Comparison of ENCODE assay signal across 18 cellular contexts in the genomic region with DNA sequence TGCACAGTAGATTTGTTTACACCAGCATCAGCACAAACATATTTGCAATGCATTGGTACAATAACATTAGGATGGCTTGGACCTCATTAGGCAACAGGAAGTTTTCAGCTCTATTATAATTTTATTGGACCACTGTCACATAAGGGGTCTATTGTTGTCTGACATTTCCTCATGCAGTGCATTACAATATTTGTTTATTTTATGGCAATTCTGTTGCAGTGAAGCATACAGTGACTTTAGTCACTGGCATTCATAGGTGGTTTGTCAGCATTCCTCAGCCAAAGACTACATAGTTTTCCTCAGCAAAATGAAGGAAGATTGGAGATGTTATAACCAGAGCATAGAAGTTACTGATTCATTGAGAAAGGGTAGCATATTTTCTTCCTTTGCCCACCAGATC.
DNase-seq lines count a peak whose midpoint lies in the region; ATAC-seq, FAIRE-seq and TF ChIP-seq lines count a peak whose summit lies in the region.
"Had no signal": no experiment of that assay in that cellular context is flagged by ENCODE, and none has a peak within 500 bp of the region (broad histone marks: within the 10 kb centered on the region; RNA-seq: fewer than 3 reads in every experiment).

No MANE protein-coding gene starts in this region.

- H4K8ac ChIP-seq in H1 (ENCODE audit: extremely low read depth, insufficient read depth, low read length): no peak overlapping the region

- no peaks in the 10 kb centered on the region for H3K4me1 ChIP-seq in H1 (replicated peaks in 1 of 4; ENCODE audit: control insufficient read depth in 3 of 4, insufficient read depth in 4 of 4, low read length in 3 of 4)
- no peaks in the 10 kb centered on the region for H3K4me1 ChIP-seq in transverse colon
- H3K4me1 ChIP-seq: esophagus squamous epithelium had no signal

- no peak overlapping the region for H3K4me2 ChIP-seq in H1 (ENCODE audit: insufficient read depth in 1 of 2, low read depth in 2 of 2, low read length in 2 of 2)

- H3K79me1 ChIP-seq in H1 (ENCODE audit: low read depth, low read length): no peaks in the 10 kb centered on the region

- H3K36me3 ChIP-seq in H1 (ENCODE audit: control insufficient read depth in 2 of 4, insufficient read depth in 4 of 4, low read length in 3 of 4) (no peaks in the 10 kb centered on the region), transverse colon (no peaks in the 10 kb centered on the region)
- H3K36me3 ChIP-seq: esophagus squamous epithelium had no signal

- H3K9me3 ChIP-seq in H1 (ENCODE audit: insufficient read depth in 2 of 2, low read depth in 1 of 2, low read length in 1 of 2): no peaks in the 10 kb centered on the region
- no peaks in the 10 kb centered on the region for H3K9me3 ChIP-seq in transverse colon
- H3K9me3 ChIP-seq: esophagus squamous epithelium had no signal

- H3K9ac ChIP-seq in H1 (replicated peaks in 1 of 4; ENCODE audit: extremely low read depth in 1 of 4, low read depth in 3 of 4, low read length in 3 of 4): no peak overlapping the region

- DNase-seq in DMS53 (lab: John Stamatoyannopoulos, UW): peak; percentile 33
- DNase-seq in DMS53 treated with DMSO at 0.1 percent for 48 hours (lab: John Stamatoyannopoulos, UW; ENCODE audit: unreplicated experiment): no peak
- peak; percentile 56 for DNase-seq in RCC 7860 (ENCODE audit: low spot score)
- no peak for DNase-seq in H1 (ENCODE audit: low read depth in 1 of 2, low spot score in 2 of 2)
- peak; percentile 73 for DNase-seq in renal cortical epithelial cell (ENCODE audit: low read depth)
- no peak for DNase-seq in transverse colon
- DNase-seq: activated CD8-positive, alpha-beta memory T cell treated with anti-CD3 and anti-CD28 coated beads for 24 hours; amygdala; esophagus squamous epithelium; GDM1; hippocampal formation; left colon; NCI-H510A had no signal

- TF ChIP-seq EP300 in H1 (IDR thresholded peaks at IDR 0.05; ENCODE audit: borderline replicate concordance in 1 of 2, low read depth in 2 of 2, low read length in 2 of 2): no peak
- no peak for TF ChIP-seq EP300 in transverse colon (IDR thresholded peaks at IDR 0.05; ENCODE audit: low read depth)

- intact Hi-C loops in transverse colon (cut with DNase I; ENCODE audit: low total_unique reads): no loop called here

- ATAC-seq in HG02981 (IDR thresholded peaks at IDR 0.05; ENCODE audit: unreplicated experiment): no peak
- no peak for ATAC-seq in HG03457 (IDR thresholded peaks at IDR 0.05; ENCODE audit: unreplicated experiment)
- ATAC-seq: left colon; stimulated activated memory B cell treated with anti-CD40 and anti-IgM and Interleukin-4, amounts not matched to agents 10 μg/mL and 1 μg/mL and 100 μg/mL, for 72 hours had no signal

- no peak overlapping the region for H2BK120ac ChIP-seq in H1 (replicated peaks; ENCODE audit: low read depth, low read length)

- CTCF ChIA-PET in H1 (lab: Charles Lee; ENCODE audit: partially characterized antibody): interaction anchor here (1.0 kb wide), 1 partner anchor 21 kb away, joined by 3 read pairs; no protein-coding TSS in a partner anchor

- H2AFZ ChIP-seq in H1 (ENCODE audit: low read length): 0 out of 2 replicates have a peak overlapping the region, but pooled peaks have one; percentile 6

- H3K27me3 ChIP-seq in H1 (replicated peaks in 1 of 4; ENCODE audit: control insufficient read depth in 3 of 4, extremely low read depth in 1 of 4, insufficient read depth in 3 of 4, low read length in 3 of 4) (no peaks in the 10 kb centered on the region; a peak in 1 of 7 replicates), transverse colon (no peaks in the 10 kb centered on the region)
- H3K27me3 ChIP-seq: esophagus squamous epithelium had no signal

- TF ChIP-seq CTCF in H1 (IDR thresholded peaks at IDR 0.05; ENCODE audit: control extremely low read depth in 1 of 3, insufficient read depth in 1 of 3, low read depth in 1 of 3, low read length in 3 of 3) (no peak), transverse colon (IDR thresholded peaks at IDR 0.05) (no peak)

- no peak overlapping the region for H2AK5ac ChIP-seq in H1 (ENCODE audit: low read depth, low read length)

- H3K4me3 ChIP-seq in H1 (ENCODE audit: extremely low read depth in 1 of 4, insufficient read depth in 2 of 4, low read depth in 3 of 4, low read length in 4 of 4): no peak overlapping the region
- H3K4me3 ChIP-seq in transverse colon: no peak overlapping the region
- H3K4me3 ChIP-seq: coronary artery, esophagus squamous epithelium had no signal

- no peak overlapping the region for H3K18ac ChIP-seq in H1 (ENCODE audit: extremely low read depth, low read length)

- H3K4ac ChIP-seq in H1 (replicated peaks; ENCODE audit: insufficient read length, low read depth, low read length): no peak overlapping the region

- TF ChIP-seq POLR2A in H1 (IDR thresholded peaks at IDR 0.05; ENCODE audit: control extremely low read depth in 1 of 2, low read depth in 2 of 2, low read length in 2 of 2) (no peak), transverse colon (IDR thresholded peaks at IDR 0.05) (no peak)

- H4K20me1 ChIP-seq in H1 (replicated peaks in 1 of 2; ENCODE audit: control insufficient read depth in 1 of 2, insufficient read depth in 2 of 2, low read length in 2 of 2): no peaks in the 10 kb centered on the region

- FAIRE-seq in RCC 7860 (lab: Jason Lieb, UNC): no peak
- FAIRE-seq in H1 (lab: Jason Lieb, UNC): no peak

- no peak overlapping the region for H4K91ac ChIP-seq in H1 (replicated peaks; ENCODE audit: insufficient read length, low read length)

- no peaks in the 10 kb centered on the region for H3K79me2 ChIP-seq in H1 (ENCODE audit: control insufficient read depth in 1 of 2, insufficient read depth in 2 of 2, low read length in 2 of 2)

- H4K5ac ChIP-seq in H1 (ENCODE audit: insufficient read length, low read depth, low read length): no peak overlapping the region

- H3K56ac ChIP-seq in H1 (replicated peaks; ENCODE audit: insufficient read length, low read depth, low read length): no peak overlapping the region

- no peak for TF ChIP-seq RAD21 in H1 (IDR thresholded peaks at IDR 0.05 in 1 of 2, conservative IDR thresholded peaks at IDR 0.05 in 1 of 2; ENCODE audit: low read depth in 2 of 2, low read length in 2 of 2)

- H3K23ac ChIP-seq in H1 (ENCODE audit: insufficient read length): no peak overlapping the region

- H2BK12ac ChIP-seq in H1 (ENCODE audit: low read depth, low read length): no peak overlapping the region

- H3K14ac ChIP-seq in H1 (ENCODE audit: insufficient read length): no peak overlapping the region

- no peak overlapping the region for H2BK20ac ChIP-seq in H1 (ENCODE audit: low read length)

- POLR2A ChIA-PET in H1 (lab: Charles Lee; ENCODE audit: partially characterized antibody): no interaction called here

- H3K27ac ChIP-seq in H1 (ENCODE audit: low read depth, low read length) (no peak overlapping the region), transverse colon (no peak overlapping the region)
- H3K27ac ChIP-seq: 22Rv1, coronary artery, esophagus squamous epithelium had no signal

- no peak overlapping the region for H2BK5ac ChIP-seq in H1 (ENCODE audit: low read depth, low read length)

- H2BK15ac ChIP-seq in H1 (ENCODE audit: low read length): no peak overlapping the region

- H3K23me2 ChIP-seq in H1 (ENCODE audit: low read depth, low read length): no peaks in the 10 kb centered on the region

- in situ Hi-C loops in transverse colon (cut with MboI; ENCODE audit: low pct_ligation_motif_present in 1 of 4, low pct_unique_long_range_greater_than_20kb in 1 of 4, low sequenced_read_pairs in 3 of 4): no loop called here

TF ChIP-seq in H1, 55 proteins besides CTCF, POLR2A, EP300 and RAD21:
- TF ChIP-seq JUN (IDR thresholded peaks at IDR 0.05; ENCODE audit: low read depth, low read length): no peak

Comparison
In these comparisons a context has a peak if more than half of its experiments do, and no peak if none do; other contexts are left out.
1. DNase-seq: peak in DMS53 (single experiment), RCC 7860 (single experiment) and renal cortical epithelial cell (single experiment); none in DMS53 treated with DMSO at 0.1 percent for 48 hours (single experiment), H1 (0 of 2) and transverse colon (single experiment).